Comparison of ENCODE assay signal across 10 cellular contexts in the genomic region with DNA sequence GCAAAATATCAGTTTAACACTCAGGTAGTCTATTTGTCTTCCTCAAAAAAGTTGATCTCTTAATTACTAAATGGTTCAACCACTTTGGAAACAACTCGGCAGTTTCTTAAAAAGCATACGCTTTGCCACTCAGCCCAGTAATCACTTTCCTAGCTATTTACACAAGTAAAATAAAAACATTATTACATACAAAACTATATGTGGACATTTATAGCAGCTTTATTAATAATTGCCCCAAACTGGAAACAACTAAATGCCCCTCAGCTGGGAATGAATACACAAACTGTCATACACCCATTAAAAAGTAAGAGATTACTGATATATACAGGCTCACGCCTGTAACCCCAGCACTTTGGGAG. TPM values are rescaled to one million over a fixed set of nuclear protein-coding genes. Genes with fewer than 3 reads are reported as not detected.
A peak's percentile ranks its signal among the peaks of the same experiment; 100 is the strongest.
DNase-seq lines count a peak whose midpoint lies in the region; FAIRE-seq and TF ChIP-seq lines count a peak whose summit lies in the region.
"Had no signal": no experiment of that assay in that cellular context is flagged by ENCODE, and none has a peak within 500 bp of the region (broad histone marks: within the 10 kb centered on the region; RNA-seq: fewer than 3 reads in every experiment).

No MANE protein-coding gene starts in this region.

- peaks cover 16% of the 10 kb centered on the region for H3K79me2 ChIP-seq in smooth muscle cell (ENCODE audit: low read depth)

- H3K27me3 ChIP-seq in bronchial epithelial cell (ENCODE audit: control insufficient read depth, insufficient read depth, low read length), result no peaks in the 10 kb centered on the region
- H3K27me3 ChIP-seq in smooth muscle cell (ENCODE audit: low read depth), result no peaks in the 10 kb centered on the region
- no peaks in the 10 kb centered on the region for H3K27me3 ChIP-seq in neuronal stem cell (ENCODE audit: control insufficient read depth in 3 of 3, insufficient read depth in 3 of 3, low read depth in 1 of 3, low read length in 3 of 3)

- no peak overlapping the region for H2BK12ac ChIP-seq in neuronal stem cell (ENCODE audit: low read length)

- no peak overlapping the region for H2BK120ac ChIP-seq in neuronal stem cell (ENCODE audit: low read depth, low read length)

- H4K8ac ChIP-seq in neuronal stem cell (ENCODE audit: low read depth, low read length), result no peak overlapping the region

- H3K4me3 Mint-ChIP-seq in activated T-cell treated with anti-CD3 and anti-CD28 coated beads, Interleukin-2, amount 50 U/mL, for 24 hours, result peak overlapping the region; percentile 6
- H3K4me3 Mint-ChIP-seq: B cell had no signal

- WGBS in smooth muscle cell (ENCODE audit: low lambda C conversion rate), result 72% methylated on average over 3 of the region's 3 CpGs
- no CpG with 5 or more reads among the region's 3 CpGs for WGBS in neuronal stem cell (ENCODE audit: extremely low coverage in 2 of 2, insufficient read length in 2 of 2, insufficient replicate concordance in 1 of 2), 2 donors

- H4K91ac ChIP-seq in neuronal stem cell (ENCODE audit: low read depth, low read length, poor library complexity), result no peak overlapping the region

- no peak overlapping the region for H2AK5ac ChIP-seq in neuronal stem cell (ENCODE audit: low read depth, low read length)

- TF ChIP-seq POLR2A in NB4 (IDR thresholded peaks at IDR 0.05; ENCODE audit: extremely low read depth, insufficient read length), result no peak

- peaks cover 55% of the 10 kb centered on the region for H3K36me3 Mint-ChIP-seq in activated T-cell treated with anti-CD3 and anti-CD28 coated beads, Interleukin-2, amount 50 U/mL, for 24 hours (ENCODE audit: low read depth)

- H3K9me3 Mint-ChIP-seq in activated T-cell treated with anti-CD3 and anti-CD28 coated beads, Interleukin-2, amount 50 U/mL, for 24 hours, result no peaks in the 10 kb centered on the region

- H3K27me3 Mint-ChIP-seq in activated T-cell treated with anti-CD3 and anti-CD28 coated beads, Interleukin-2, amount 50 U/mL, for 24 hours, result no peaks in the 10 kb centered on the region
- H3K27me3 Mint-ChIP-seq: B cell had no signal

- peaks cover 62% of the 10 kb centered on the region for H4K20me1 ChIP-seq in smooth muscle cell (ENCODE audit: low read depth)

- H3K14ac ChIP-seq in neuronal stem cell (ENCODE audit: low read length), result no peak overlapping the region

- H3K23ac ChIP-seq in neuronal stem cell (ENCODE audit: low read depth, low read length, poor library complexity), result no peak overlapping the region

- H3K27ac ChIP-seq in smooth muscle cell (ENCODE audit: low read depth), result peak overlapping the region; percentile 55
- H3K27ac ChIP-seq in neuronal stem cell (replicated peaks; ENCODE audit: low read length), result no peak overlapping the region

- peaks cover under 1% of the 10 kb centered on the region for H3K79me1 ChIP-seq in neuronal stem cell (ENCODE audit: low read depth, low read length)

- H3K4me2 ChIP-seq in smooth muscle cell, result no peak overlapping the region
- no peak overlapping the region for H3K4me2 ChIP-seq in neuronal stem cell (ENCODE audit: insufficient read depth, low read length, poor library complexity, severe bottlenecking)

- H2AFZ ChIP-seq in smooth muscle cell (ENCODE audit: low read depth), result no peak overlapping the region
- H2AFZ ChIP-seq in neuronal stem cell (ENCODE audit: low read length), result no peak overlapping the region

- no peak overlapping the region for H3K18ac ChIP-seq in neuronal stem cell (ENCODE audit: low read length)

- H2BK5ac ChIP-seq in neuronal stem cell (ENCODE audit: low read length), result no peak overlapping the region

- peak overlapping the region; percentile 66 for H3K27ac Mint-ChIP-seq in activated T-cell treated with anti-CD3 and anti-CD28 coated beads, Interleukin-2, amount 50 U/mL, for 24 hours

- no peak overlapping the region for H2BK15ac ChIP-seq in neuronal stem cell (ENCODE audit: low read length)

- H3K9ac ChIP-seq in smooth muscle cell (ENCODE audit: low read depth) (no peak overlapping the region), neuronal stem cell (ENCODE audit: low read depth, low read length, poor library complexity) (no peak overlapping the region)

- H3F3A ChIP-seq in smooth muscle cell (ENCODE audit: low read depth), result peaks cover 56% of the 10 kb centered on the region

- H3K4me1 Mint-ChIP-seq in activated T-cell treated with anti-CD3 and anti-CD28 coated beads, Interleukin-2, amount 50 U/mL, for 24 hours (ENCODE audit: low read depth), result peaks cover 38% of the 10 kb centered on the region

- no peak for FAIRE-seq in bronchial epithelial cell (lab: Jason Lieb, UNC)

- H3K36me3 ChIP-seq in bronchial epithelial cell (ENCODE audit: control insufficient read depth, insufficient read depth, low read length) (peaks cover 2% of the 10 kb centered on the region), smooth muscle cell (ENCODE audit: low read depth) (peaks cover 9% of the 10 kb centered on the region), neuronal stem cell (replicated peaks in 1 of 2; ENCODE audit: control insufficient read depth in 2 of 2, insufficient read depth in 2 of 2, low read length in 2 of 2) (peaks cover 13 to 48% of the 10 kb centered on the region in 2 donors)

- H3K4me3 ChIP-seq in NB4 (ENCODE audit: low read depth, low read length) (no peak overlapping the region), bronchial epithelial cell (ENCODE audit: low read depth, low read length) (no peak overlapping the region), smooth muscle cell (no peak overlapping the region), neuronal stem cell (ENCODE audit: low read length in 2 of 2) (no peak overlapping the region)

- H3K4ac ChIP-seq in neuronal stem cell (ENCODE audit: low read length), result no peak overlapping the region

- H3K4me1 ChIP-seq in smooth muscle cell (ENCODE audit: low read depth) (no peaks in the 10 kb centered on the region), neuronal stem cell (ENCODE audit: control insufficient read depth in 2 of 2, insufficient read depth in 1 of 2, low read depth in 1 of 2, low read length in 2 of 2) (peaks cover 3 to 6% of the 10 kb centered on the region in 2 donors)

- DNase-seq in activated T-cell treated with anti-CD3 and anti-CD28 coated beads, Interleukin-2, amount 50 U/mL, for 24 hours, result no peak
- DNase-seq in activated T-cell treated with anti-CD3 and anti-CD28 coated beads, Interleukin-2, amount 50 U/mL, for 1 hour, result no peak
- DNase-seq in NB4 (ENCODE audit: low read depth), result peak; percentile 37
- peak; percentile 28 for DNase-seq in bronchial epithelial cell (ENCODE audit: low read depth)
- DNase-seq in smooth muscle cell (lab: John Stamatoyannopoulos, UW; ENCODE audit: unreplicated experiment), result no peak
- DNase-seq in neuronal stem cell (ENCODE audit: low spot score), result no peak
- DNase-seq in DMS153 treated with DMSO at 0.1 percent for 48 hours (lab: John Stamatoyannopoulos, UW; ENCODE audit: unreplicated experiment), result no peak
- DNase-seq in NOMO-1 treated with DMSO at 0.1 percent for 48 hours (lab: John Stamatoyannopoulos, UW; ENCODE audit: unreplicated experiment), result no peak
- DNase-seq: left colon had no signal

- TF ChIP-seq CTCF in NB4 (IDR thresholded peaks at IDR 0.05; ENCODE audit: low read depth, low read length) (no peak), bronchial epithelial cell (IDR thresholded peaks at IDR 0.05; ENCODE audit: insufficient read depth, low read length, severe bottlenecking) (no peak), smooth muscle cell (IDR thresholded peaks at IDR 0.05; ENCODE audit: borderline replicate concordance, insufficient read depth, poor library complexity, severe bottlenecking) (no peak)

- H3K9me3 ChIP-seq in smooth muscle cell (replicated peaks; ENCODE audit: low read depth) (no peaks in the 10 kb centered on the region), neuronal stem cell (replicated peaks in 1 of 2; ENCODE audit: control insufficient read depth in 2 of 2, insufficient read depth in 1 of 2, low read depth in 1 of 2, low read length in 2 of 2) (no peaks in the 10 kb centered on the region)

RNA-seq across cellular contexts. Expression of gene EEF1A1, which starts 7.4 kb away (rescaled TPM):
- total RNA-seq in bronchial epithelial cell (32,582 and 62,692 TPM in 2 replicates), smooth muscle cell (8,046 and 9,106 TPM in 2 replicates)
- 2,147 and 2,255 TPM in 2 replicates for polyA plus RNA-seq in smooth muscle cell
- polyA plus RNA-seq in neuronal stem cell (2013, experiment 1 of 2), result 20,572 TPM
- polyA plus RNA-seq in neuronal stem cell (2013, experiment 2 of 2), result 20,834 TPM

RNA-seq across cellular contexts. Expression of gene MTO1, which starts 51.9 kb away (rescaled TPM):
- total RNA-seq in bronchial epithelial cell (40.3 and 47.1 TPM in 2 replicates), smooth muscle cell (23.6 and 27.6 TPM in 2 replicates)
- polyA plus RNA-seq in smooth muscle cell, result 16.5 TPM in 2 replicates
- polyA plus RNA-seq in neuronal stem cell (2013, experiment 1 of 2), result 14.1 TPM
- polyA plus RNA-seq in neuronal stem cell (2013, experiment 2 of 2), result 14.7 TPM

Comparison
In these comparisons a context has a peak if more than half of its experiments do, and no peak if none do; other contexts are left out.
1. DNase-seq: peak in NB4 (single experiment) and bronchial epithelial cell (single experiment); none in activated T-cell treated with anti-CD3 and anti-CD28 coated beads, Interleukin-2, amount 50 U/mL, for 24 hours (single experiment), activated T-cell treated with anti-CD3 and anti-CD28 coated beads, Interleukin-2, amount 50 U/mL, for 1 hour (single experiment), smooth muscle cell (single experiment), neuronal stem cell (single experiment), DMS153 treated with DMSO at 0.1 percent for 48 hours (single experiment) and NOMO-1 treated with DMSO at 0.1 percent for 48 hours (single experiment).